Comparison of ENCODE assay signal across 28 cellular contexts in genomic region chr10:22722770-22723169, GRCh38. TPM values are rescaled to one million over a fixed set of nuclear protein-coding genes. Genes with fewer than 3 reads are reported as not detected.
DNase-seq lines count a peak whose midpoint lies in the region; ATAC-seq and TF ChIP-seq lines count a peak whose summit lies in the region.
"Had no signal": no experiment of that assay in that cellular context is flagged by ENCODE, and none has a peak within 500 bp of the region (broad histone marks: within the 10 kb centered on the region; RNA-seq: fewer than 3 reads in every experiment).

No MANE protein-coding gene starts in this region.

- 0 out of 2 replicates have a peak, but pooled peaks cover 3% of the 10 kb centered on the region for H3K9me3 Mint-ChIP-seq in WTC11
- no peaks in the 10 kb centered on the region for H3K9me3 Mint-ChIP-seq in stimulated activated memory B cell treated with anti-CD40 and anti-IgM and Interleukin-4, amounts not matched to agents 10 μg/mL and 1 μg/mL and 100 μg/mL, for 72 hours
- H3K9me3 Mint-ChIP-seq: activated T-helper 1 cell treated with anti-CD3 and anti-CD28 coated beads, Interleukin-12 subunit alpha, Interleukin-12 subunit beta, Interleukin-2, Interleukin-4 antibody, amounts not matched to agents 30 ng/mL and 10 ng/mL and 1 ng/mL, durations not matched to agents 14 hours and 24 hours and 36 hours; nephron progenitor cell had no signal

- CTCF ChIA-PET in WTC11 (lab: Charles Lee) = no interaction called here

- no peak for TF ChIP-seq CTCF in WTC11 (IDR thresholded peaks at IDR 0.05)

- no peak for DNase-seq in WTC11 (ENCODE audit: low spot score)
- DNase-seq in NCI-H2107 (lab: John Stamatoyannopoulos, UW) = no peak
- DNase-seq in MG63 = no peak
- DNase-seq: activated CD4-positive, alpha-beta T cell treated with anti-CD3 and anti-CD28 coated beads, Interleukin-2, amount 50 U/mL, for 4 hours; activated CD8-positive, alpha-beta memory T cell treated with anti-CD3 and anti-CD28 coated beads, Interleukin-2, amount 50 U/mL, for 4 hours; activated naive CD4-positive, alpha-beta T cell treated with anti-CD3 and anti-CD28 coated beads, Interleukin-2, amount 50 U/mL, for 16 hours; aorta; Caco-2; DMS79; H7; heart left ventricle; lower lobe of right lung; mucosa of descending colon; NCI-H1105 treated with DMSO at 0.1 percent for 48 hours; NCI-H1930; NCI-H526 treated with DMSO at 0.1 percent for 48 hours; nephron progenitor cell; ovary; retina; stimulated activated CD8-positive, alpha-beta memory T cell treated with anti-CD3 and anti-CD28 coated beads, Interleukin-4, amount 100 ng/mL, for 48 hours; T-helper 1 cell had no signal

- no peak overlapping the region for H3K27ac Mint-ChIP-seq in WTC11
- peak overlapping the region; percentile 93 for H3K27ac Mint-ChIP-seq in stimulated activated memory B cell treated with anti-CD40 and anti-IgM and Interleukin-4, amounts not matched to agents 10 μg/mL and 1 μg/mL and 100 μg/mL, for 72 hours
- H3K27ac Mint-ChIP-seq: activated T-helper 1 cell treated with anti-CD3 and anti-CD28 coated beads, Interleukin-12 subunit alpha, Interleukin-12 subunit beta, Interleukin-2, Interleukin-4 antibody, amounts not matched to agents 30 ng/mL and 10 ng/mL and 1 ng/mL, durations not matched to agents 14 hours and 24 hours and 36 hours had no signal

- no peak overlapping the region for H3K4me3 Mint-ChIP-seq in WTC11
- peak overlapping the region; percentile 81 for H3K4me3 Mint-ChIP-seq in stimulated activated memory B cell treated with anti-CD40 and anti-IgM and Interleukin-4, amounts not matched to agents 10 μg/mL and 1 μg/mL and 100 μg/mL, for 72 hours
- H3K4me3 Mint-ChIP-seq: activated T-helper 1 cell treated with anti-CD3 and anti-CD28 coated beads, Interleukin-12 subunit alpha, Interleukin-12 subunit beta, Interleukin-2, Interleukin-4 antibody, amounts not matched to agents 30 ng/mL and 10 ng/mL and 1 ng/mL, durations not matched to agents 14 hours and 24 hours and 36 hours; nephron progenitor cell had no signal

- H3K36me3 Mint-ChIP-seq in WTC11 = no peaks in the 10 kb centered on the region
- no peaks in the 10 kb centered on the region for H3K36me3 Mint-ChIP-seq in stimulated activated memory B cell treated with anti-CD40 and anti-IgM and Interleukin-4, amounts not matched to agents 10 μg/mL and 1 μg/mL and 100 μg/mL, for 72 hours

- H3K27me3 Mint-ChIP-seq in WTC11 (ENCODE audit: low read depth) = no peaks in the 10 kb centered on the region
- no peaks in the 10 kb centered on the region for H3K27me3 Mint-ChIP-seq in stimulated activated memory B cell treated with anti-CD40 and anti-IgM and Interleukin-4, amounts not matched to agents 10 μg/mL and 1 μg/mL and 100 μg/mL, for 72 hours

- H3K4me1 Mint-ChIP-seq in WTC11 = peaks cover 16% of the 10 kb centered on the region
- peaks cover 57% of the 10 kb centered on the region for H3K4me1 Mint-ChIP-seq in stimulated activated memory B cell treated with anti-CD40 and anti-IgM and Interleukin-4, amounts not matched to agents 10 μg/mL and 1 μg/mL and 100 μg/mL, for 72 hours

- no peaks in the 10 kb centered on the region for H3K9me3 ChIP-seq in MG63
- H3K9me3 ChIP-seq: Caco-2, heart left ventricle, lower lobe of right lung, mucosa of descending colon, ovary had no signal

- no peaks in the 10 kb centered on the region for H3K27me3 ChIP-seq in MG63
- H3K27me3 ChIP-seq: heart left ventricle, ovary had no signal

- no peaks in the 10 kb centered on the region for H3K36me3 ChIP-seq in MG63
- H3K36me3 ChIP-seq: heart left ventricle, lower lobe of right lung, ovary had no signal

- POLR2A ChIA-PET in WTC11 (lab: Charles Lee) = interaction anchor here (0.6 kb wide), 3 partner anchors 26 to 1560 kb away, joined by 3 to 5 read pairs (median 5); no protein-coding TSS in a partner anchor

- no peak overlapping the region for H3K4me3 ChIP-seq in MG63
- H3K4me3 ChIP-seq: coronary artery, heart left ventricle, lower lobe of right lung, mucosa of descending colon, ovary, skin epidermis had no signal

- ATAC-seq in GM18861 (IDR thresholded peaks at IDR 0.05; ENCODE audit: unreplicated experiment) (peak; percentile 6), HG02798 (IDR thresholded peaks at IDR 0.05; ENCODE audit: poor library complexity, unreplicated experiment) (peak; percentile 1), WTC11 (peak; percentile 66), HG02885 (IDR thresholded peaks at IDR 0.05; ENCODE audit: poor library complexity, unreplicated experiment) (no peak)
- ATAC-seq in stimulated activated memory B cell treated with anti-CD40 and anti-IgM and Interleukin-4, amounts not matched to agents 10 μg/mL and 1 μg/mL and 100 μg/mL, for 72 hours = no peak

TF ChIP-seq in WTC11, 78 proteins besides CTCF, POLR2A, EP300 and RAD21:
- TF ChIP-seq NFATC4 (CRISPR knock-in tag; IDR thresholded peaks at IDR 0.05) = no peak
- TF ChIP-seq ZSCAN18 (CRISPR knock-in tag; IDR thresholded peaks at IDR 0.05) = no peak
- TF ChIP-seq TP53 (CRISPR knock-in tag; IDR thresholded peaks at IDR 0.05) = no peak
- TF ChIP-seq ESRRA (CRISPR knock-in tag; IDR thresholded peaks at IDR 0.05; ENCODE audit: borderline replicate concordance) = no peak
- no peak for TF ChIP-seq FOXP1 (CRISPR knock-in tag; IDR thresholded peaks at IDR 0.05; ENCODE audit: borderline replicate concordance)
- TF ChIP-seq ATF6 (CRISPR knock-in tag; IDR thresholded peaks at IDR 0.05) = no peak
- TF ChIP-seq E2F4 (CRISPR knock-in tag; IDR thresholded peaks at IDR 0.05; ENCODE audit: borderline replicate concordance, low read depth) = no peak
- no peak for TF ChIP-seq MYBL2 (CRISPR knock-in tag; IDR thresholded peaks at IDR 0.05)
- TF ChIP-seq CBFB (CRISPR knock-in tag; IDR thresholded peaks at IDR 0.05; ENCODE audit: low read depth) = no peak

RNA-seq across cellular contexts. Expression of gene PIP4K2A, which starts 8.4 kb away (rescaled TPM):
- total RNA-seq in WTC11 (2021) = 37.8 to 47.5 TPM (median 44.5 TPM) in 3 replicates
- total RNA-seq in MG63 (2014; rRNA removed; shearing (Covaris generic); ENCODE audit: low replicate concordance) = 17.4 and 17.8 TPM in 2 replicates

Comparison
In these comparisons a context has a peak if more than half of its experiments do, and no peak if none do; other contexts are left out.
1. ATAC-seq: peak in GM18861 (single experiment), HG02798 (single experiment) and WTC11 (single experiment); none in stimulated activated memory B cell treated with anti-CD40 and anti-IgM and Interleukin-4, amounts not matched to agents 10 μg/mL and 1 μg/mL and 100 μg/mL, for 72 hours (single experiment) and HG02885 (single experiment).